In genomic region chr2:121333834-121334558, GRCh38 we compare ENCODE assay signal across 10 cellular contexts. TPM values are rescaled to one million over a fixed set of nuclear protein-coding genes. Genes with fewer than 3 reads are reported as not detected.
DNase-seq lines count a peak whose midpoint lies in the region; ATAC-seq and TF ChIP-seq lines count a peak whose summit lies in the region.
"Had no signal": no experiment of that assay in that cellular context is flagged by ENCODE, and none has a peak within 500 bp of the region (broad histone marks: within the 10 kb centered on the region; RNA-seq: fewer than 3 reads in every experiment).

No MANE protein-coding gene starts in this region.

- peaks cover 4% of the 10 kb centered on the region for H3K36me3 Mint-ChIP-seq in activated CD4-positive, alpha-beta T cell treated with anti-CD3 and anti-CD28 coated beads for 36 hours (ENCODE audit: low read depth)
- peaks cover 3% of the 10 kb centered on the region for H3K36me3 Mint-ChIP-seq in progenitor cell of endocrine pancreas (ENCODE audit: insufficient read depth)
- peaks cover under 1% of the 10 kb centered on the region for H3K36me3 Mint-ChIP-seq in activated T-helper 1 cell treated with anti-CD3 and anti-CD28 coated beads, Interleukin-12 subunit alpha, Interleukin-12 subunit beta, Interleukin-2, Interleukin-4 antibody, amounts not matched to agents 30 ng/mL and 10 ng/mL and 1 ng/mL, durations not matched to agents 14 hours and 24 hours and 36 hours (ENCODE audit: low read depth)
- no peaks in the 10 kb centered on the region for H3K36me3 Mint-ChIP-seq in activated naive CD4-positive, alpha-beta T cell treated with anti-CD3 and anti-CD28 coated beads, Interleukin-2, amount 10 ng/mL, durations not matched to agents 7 days and 5 days

- peak; percentile 55 for ATAC-seq in activated CD4-positive, alpha-beta T cell treated with anti-CD3 and anti-CD28 coated beads for 36 hours
- ATAC-seq in GM21576 (IDR thresholded peaks at IDR 0.05; ENCODE audit: unreplicated experiment) = peak; percentile 64
- ATAC-seq in HG03280 (IDR thresholded peaks at IDR 0.05; ENCODE audit: unreplicated experiment) = peak; percentile 75
- ATAC-seq: left lung had no signal

- H3K27ac Mint-ChIP-seq in activated CD4-positive, alpha-beta T cell treated with anti-CD3 and anti-CD28 coated beads for 36 hours = no peak overlapping the region
- H3K27ac Mint-ChIP-seq in progenitor cell of endocrine pancreas = peak overlapping the region; percentile 81
- no peak overlapping the region for H3K27ac Mint-ChIP-seq in activated T-helper 1 cell treated with anti-CD3 and anti-CD28 coated beads, Interleukin-12 subunit alpha, Interleukin-12 subunit beta, Interleukin-2, Interleukin-4 antibody, amounts not matched to agents 30 ng/mL and 10 ng/mL and 1 ng/mL, durations not matched to agents 14 hours and 24 hours and 36 hours
- H3K27ac Mint-ChIP-seq in activated naive CD4-positive, alpha-beta T cell treated with anti-CD3 and anti-CD28 coated beads, Interleukin-2, amount 10 ng/mL, durations not matched to agents 7 days and 5 days = no peak overlapping the region

- no peaks in the 10 kb centered on the region for H3K9me3 Mint-ChIP-seq in activated CD4-positive, alpha-beta T cell treated with anti-CD3 and anti-CD28 coated beads for 36 hours (ENCODE audit: low read depth)
- H3K9me3 Mint-ChIP-seq in progenitor cell of endocrine pancreas (ENCODE audit: low read depth) = no peaks in the 10 kb centered on the region
- no peaks in the 10 kb centered on the region for H3K9me3 Mint-ChIP-seq in activated T-helper 1 cell treated with anti-CD3 and anti-CD28 coated beads, Interleukin-12 subunit alpha, Interleukin-12 subunit beta, Interleukin-2, Interleukin-4 antibody, amounts not matched to agents 30 ng/mL and 10 ng/mL and 1 ng/mL, durations not matched to agents 14 hours and 24 hours and 36 hours
- H3K9me3 Mint-ChIP-seq in activated naive CD4-positive, alpha-beta T cell treated with anti-CD3 and anti-CD28 coated beads, Interleukin-2, amount 10 ng/mL, durations not matched to agents 7 days and 5 days = no peaks in the 10 kb centered on the region

- no peak overlapping the region for H3K4me3 Mint-ChIP-seq in activated CD4-positive, alpha-beta T cell treated with anti-CD3 and anti-CD28 coated beads for 36 hours
- no peak overlapping the region for H3K4me3 Mint-ChIP-seq in progenitor cell of endocrine pancreas (ENCODE audit: low read depth)
- no peak overlapping the region for H3K4me3 Mint-ChIP-seq in activated T-helper 1 cell treated with anti-CD3 and anti-CD28 coated beads, Interleukin-12 subunit alpha, Interleukin-12 subunit beta, Interleukin-2, Interleukin-4 antibody, amounts not matched to agents 30 ng/mL and 10 ng/mL and 1 ng/mL, durations not matched to agents 14 hours and 24 hours and 36 hours
- no peak overlapping the region for H3K4me3 Mint-ChIP-seq in activated naive CD4-positive, alpha-beta T cell treated with anti-CD3 and anti-CD28 coated beads, Interleukin-2, amount 10 ng/mL, durations not matched to agents 7 days and 5 days

- no peak for TF ChIP-seq CTCF in progenitor cell of endocrine pancreas (IDR thresholded peaks at IDR 0.05; ENCODE audit: unreplicated experiment)

- POLR2A ChIA-PET in activated CD4-positive, alpha-beta T cell treated with anti-CD3 and anti-CD28 coated beads for 36 hours (lab: Charles Lee) = no interaction called here

- no peaks in the 10 kb centered on the region for H3K4me1 Mint-ChIP-seq in activated CD4-positive, alpha-beta T cell treated with anti-CD3 and anti-CD28 coated beads for 36 hours
- peaks cover 20% of the 10 kb centered on the region for H3K4me1 Mint-ChIP-seq in progenitor cell of endocrine pancreas (ENCODE audit: low read depth)
- H3K4me1 Mint-ChIP-seq in activated T-helper 1 cell treated with anti-CD3 and anti-CD28 coated beads, Interleukin-12 subunit alpha, Interleukin-12 subunit beta, Interleukin-2, Interleukin-4 antibody, amounts not matched to agents 30 ng/mL and 10 ng/mL and 1 ng/mL, durations not matched to agents 14 hours and 24 hours and 36 hours (ENCODE audit: low read depth) = no peaks in the 10 kb centered on the region
- no peaks in the 10 kb centered on the region for H3K4me1 Mint-ChIP-seq in activated naive CD4-positive, alpha-beta T cell treated with anti-CD3 and anti-CD28 coated beads, Interleukin-2, amount 10 ng/mL, durations not matched to agents 7 days and 5 days

- no peak for DNase-seq in activated CD4-positive, alpha-beta T cell treated with anti-CD3 and anti-CD28 coated beads for 36 hours
- no peak for DNase-seq in activated CD4-positive, alpha-beta T cell treated with anti-CD3 and anti-CD28 coated beads, Interleukin-2, amount 50 U/mL, for 1 hour
- no peak for DNase-seq in progenitor cell of endocrine pancreas (ENCODE audit: low spot score, unreplicated experiment)
- no peak for DNase-seq in activated T-helper 1 cell treated with anti-CD3 and anti-CD28 coated beads, Interleukin-12 subunit alpha, Interleukin-12 subunit beta, Interleukin-2, Interleukin-4 antibody, amounts not matched to agents 30 ng/mL and 10 ng/mL and 1 ng/mL, durations not matched to agents 14 hours and 24 hours and 36 hours (ENCODE audit: low spot score)
- no peak for DNase-seq in activated CD4-positive, CD25-positive, alpha-beta regulatory T cell (lab: John Stamatoyannopoulos, UW)
- DNase-seq in activated naive CD4-positive, alpha-beta T cell treated with anti-CD3 and anti-CD28 coated beads, Interleukin-2, amount 10 ng/mL, durations not matched to agents 7 days and 5 days = no peak
- DNase-seq: left lung, right cardiac atrium had no signal

- intact Hi-C loops in activated CD4-positive, alpha-beta T cell treated with anti-CD3 and anti-CD28 coated beads for 36 hours (cut with DNase I, micrococcal nuclease) = no loop called here
- intact Hi-C loops in activated T-helper 1 cell treated with anti-CD3 and anti-CD28 coated beads, Interleukin-12 subunit alpha, Interleukin-12 subunit beta, Interleukin-2, Interleukin-4 antibody, amounts not matched to agents 30 ng/mL and 10 ng/mL and 1 ng/mL, durations not matched to agents 14 hours and 24 hours and 36 hours (cut with micrococcal nuclease) = no loop called here

- peaks cover 2% of the 10 kb centered on the region for H3K27me3 Mint-ChIP-seq in activated CD4-positive, alpha-beta T cell treated with anti-CD3 and anti-CD28 coated beads for 36 hours
- H3K27me3 Mint-ChIP-seq in progenitor cell of endocrine pancreas = peaks cover 11% of the 10 kb centered on the region
- no peaks in the 10 kb centered on the region for H3K27me3 Mint-ChIP-seq in activated T-helper 1 cell treated with anti-CD3 and anti-CD28 coated beads, Interleukin-12 subunit alpha, Interleukin-12 subunit beta, Interleukin-2, Interleukin-4 antibody, amounts not matched to agents 30 ng/mL and 10 ng/mL and 1 ng/mL, durations not matched to agents 14 hours and 24 hours and 36 hours (ENCODE audit: insufficient read depth)
- no peaks in the 10 kb centered on the region for H3K27me3 Mint-ChIP-seq in activated naive CD4-positive, alpha-beta T cell treated with anti-CD3 and anti-CD28 coated beads, Interleukin-2, amount 10 ng/mL, durations not matched to agents 7 days and 5 days

- CTCF ChIA-PET in activated CD4-positive, alpha-beta T cell treated with anti-CD3 and anti-CD28 coated beads for 36 hours (lab: Charles Lee) = interaction anchor here (0.6 to 1.0 kb wide), 3 partner anchors 21 to 249 kb away, joined by 3 read pairs; no protein-coding TSS in a partner anchor
- CTCF ChIA-PET in activated naive CD4-positive, alpha-beta T cell treated with anti-CD3 and anti-CD28 coated beads, Interleukin-2, amount 10 ng/mL, durations not matched to agents 7 days and 5 days (lab: Charles Lee) = interaction anchor here (1.3 kb wide), 1 partner anchor 22 kb away, joined by 5 read pairs; no protein-coding TSS in a partner anchor

RNA-seq across cellular contexts. Expression of gene TFCP2L1, which starts 49.0 kb away (rescaled TPM):
- total RNA-seq in activated CD4-positive, alpha-beta T cell treated with anti-CD3 and anti-CD28 coated beads for 36 hours = under 1 TPM; 0.02 to 0.05 TPM
- 0.78 and 0.86 TPM in 2 replicates for total RNA-seq in progenitor cell of endocrine pancreas
- total RNA-seq in activated T-helper 1 cell treated with anti-CD3 and anti-CD28 coated beads, Interleukin-12 subunit alpha, Interleukin-12 subunit beta, Interleukin-2, Interleukin-4 antibody, amounts not matched to agents 30 ng/mL and 10 ng/mL and 1 ng/mL, durations not matched to agents 14 hours and 24 hours and 36 hours = 0.02 TPM in 1 of 2 replicates, not detected in the other
